In the genomic region with DNA sequence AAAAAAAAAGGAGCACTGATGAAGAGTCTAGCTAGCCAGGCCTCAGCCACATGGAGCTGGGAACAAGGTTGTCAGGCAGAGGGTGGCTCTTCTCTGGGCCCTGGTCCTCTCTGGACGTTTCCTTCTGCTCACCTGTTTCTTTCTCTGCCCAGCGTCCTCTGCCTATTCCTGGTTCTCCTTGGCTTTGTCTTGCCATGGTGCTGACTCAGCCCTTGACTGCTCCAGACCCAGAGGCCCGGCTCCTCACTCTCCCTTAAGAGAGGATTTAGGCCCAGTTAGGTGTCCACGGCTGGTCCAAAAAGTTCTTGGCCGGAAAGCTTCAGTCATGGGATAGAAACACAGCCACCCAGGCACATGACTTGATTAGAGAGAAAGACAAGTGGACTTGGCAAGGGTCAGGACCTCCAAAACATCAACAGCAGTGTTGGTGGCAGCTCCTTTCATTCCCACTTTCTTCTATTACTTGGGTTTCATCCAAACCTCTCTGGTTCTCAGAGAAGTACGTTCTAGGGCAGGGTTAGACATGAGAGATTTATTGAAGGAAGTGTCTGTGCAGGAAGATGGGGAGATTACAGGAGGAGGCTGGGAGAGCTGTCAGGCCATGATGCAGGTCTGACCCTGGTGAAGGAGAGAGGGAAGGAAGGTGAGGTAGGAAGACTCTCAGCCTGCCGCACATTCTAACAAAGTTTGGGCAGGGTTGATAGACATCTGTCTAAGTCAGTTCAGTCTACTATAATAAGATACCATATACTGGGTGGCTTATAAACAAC, we compare ENCODE assay signal across 22 cellular contexts. TPM values are rescaled to one million over a fixed set of nuclear protein-coding genes. Genes with fewer than 3 reads are reported as not detected.
A peak's percentile ranks its signal among the peaks of the same experiment; 100 is the strongest.
DNase-seq lines count a peak whose midpoint lies in the region; ATAC-seq, FAIRE-seq and TF ChIP-seq lines count a peak whose summit lies in the region.
"Had no signal": no experiment of that assay in that cellular context is flagged by ENCODE, and none has a peak within 500 bp of the region (broad histone marks: within the 10 kb centered on the region; RNA-seq: fewer than 3 reads in every experiment).

No MANE protein-coding gene starts in this region.

- FAIRE-seq in K562 (lab: Jason Lieb, UNC): peak; percentile 78
- FAIRE-seq: D721Med, RCC 7860 had no signal

- H3K9me1 ChIP-seq in K562 (ENCODE audit: control insufficient read depth, insufficient read depth, low read length): no peaks in the 10 kb centered on the region

- TF ChIP-seq CTCF in natural killer cell (IDR thresholded peaks at IDR 0.05) (no peak), K562 (IDR thresholded peaks at IDR 0.05 in 2 of 3, conservative IDR thresholded peaks at IDR 0.05 in 1 of 3; ENCODE audit: insufficient read depth in 2 of 3, low read depth in 1 of 3, low read length in 3 of 3) (no peak)

- POLR2A ChIA-PET in activated CD4-positive, alpha-beta T cell treated with anti-CD3 and anti-CD28 coated beads for 36 hours (lab: Charles Lee): no interaction called here
- POLR2A ChIA-PET in K562 (lab: Yijun Ruan, JAX): interaction anchor here (0.7 to 2.6 kb wide), 2 partner anchors 13 to 249 kb away, joined by 3 to 11 read pairs; no protein-coding TSS in a partner anchor

- H2AFZ ChIP-seq in K562 (ENCODE audit: low read depth, low read length): peak overlapping the region; percentile 83
- H2AFZ ChIP-seq: GM23248 had no signal

- H3K9me3 ChIP-seq in K562 (replicated peaks; ENCODE audit: control insufficient read depth, insufficient read depth, low read depth, low read length): no peaks in the 10 kb centered on the region
- H3K9me3 ChIP-seq: BE2C, MG63 had no signal

- no peaks in the 10 kb centered on the region for H3K9me3 Mint-ChIP-seq in activated CD4-positive, alpha-beta T cell treated with anti-CD3 and anti-CD28 coated beads for 36 hours (ENCODE audit: low read depth)
- H3K9me3 Mint-ChIP-seq in natural killer cell treated with Interleukin-12 subunit alpha and Interleukin-12 subunit beta and Interleukin-15 and Interleukin-18, amount 100 ng/mL, for 72 hours: peaks cover 3% of the 10 kb centered on the region
- peaks cover 2 to 3% of the 10 kb centered on the region in 2 donors for H3K9me3 Mint-ChIP-seq in natural killer cell
- H3K9me3 Mint-ChIP-seq: HFFc6 had no signal

- no peaks in the 10 kb centered on the region for H3K36me3 ChIP-seq in K562 (ENCODE audit: control insufficient read depth, insufficient read depth, low read length)
- H3K36me3 ChIP-seq: BE2C, MG63 had no signal

- no peak for TF ChIP-seq POLR2A in K562 (conservative IDR thresholded peaks at IDR 0.05)

- peak overlapping the region; percentile 52; the same call in 2 of the 3 replicates for H3K27ac ChIP-seq in K562 (ENCODE audit: extremely low read depth, low read depth, low read length)
- H3K27ac ChIP-seq: GM23248 had no signal

- TF ChIP-seq RAD21 in K562 (CRISPR knock-in tag; conservative IDR thresholded peaks at IDR 0.05 in 1 of 2, IDR thresholded peaks at IDR 0.05 in 1 of 2): no peak

- H3K4me3 Mint-ChIP-seq in activated CD4-positive, alpha-beta T cell treated with anti-CD3 and anti-CD28 coated beads for 36 hours: no peak overlapping the region
- H3K4me3 Mint-ChIP-seq in natural killer cell treated with Interleukin-12 subunit alpha and Interleukin-12 subunit beta and Interleukin-15 and Interleukin-18, amount 100 ng/mL, for 72 hours: peak overlapping the region; percentile 1
- no peak overlapping the region for H3K4me3 Mint-ChIP-seq in natural killer cell
- H3K4me3 Mint-ChIP-seq: HFFc6 had no signal

- WGBS in K562 (ENCODE audit: insufficient coverage, low coverage, missing lambda C conversion rate): 46% methylated on average over 5 of the region's 7 CpGs

- intact Hi-C loops in activated CD4-positive, alpha-beta T cell treated with anti-CD3 and anti-CD28 coated beads for 36 hours (cut with DNase I, micrococcal nuclease): no loop called here
- intact Hi-C loops in natural killer cell (cut with micrococcal nuclease) (no loop called here), K562 (cut with micrococcal nuclease) (no loop called here)

- H3K36me3 Mint-ChIP-seq in activated CD4-positive, alpha-beta T cell treated with anti-CD3 and anti-CD28 coated beads for 36 hours (ENCODE audit: low read depth): no peaks in the 10 kb centered on the region
- H3K36me3 Mint-ChIP-seq in natural killer cell treated with Interleukin-12 subunit alpha and Interleukin-12 subunit beta and Interleukin-15 and Interleukin-18, amount 100 ng/mL, for 72 hours: no peaks in the 10 kb centered on the region
- H3K36me3 Mint-ChIP-seq in natural killer cell: no peaks in the 10 kb centered on the region

- H3K27ac Mint-ChIP-seq in activated CD4-positive, alpha-beta T cell treated with anti-CD3 and anti-CD28 coated beads for 36 hours: peak overlapping the region; percentile 32
- peak overlapping the region in 1 of 2 donors; percentile 9 for H3K27ac Mint-ChIP-seq in natural killer cell treated with Interleukin-12 subunit alpha and Interleukin-12 subunit beta and Interleukin-15 and Interleukin-18, amount 100 ng/mL, for 72 hours
- H3K27ac Mint-ChIP-seq in natural killer cell: peak overlapping the region in 1 of 2 donors; percentile 22
- H3K27ac Mint-ChIP-seq: H9, HFFc6 had no signal

- H3K27me3 Mint-ChIP-seq in activated CD4-positive, alpha-beta T cell treated with anti-CD3 and anti-CD28 coated beads for 36 hours: no peaks in the 10 kb centered on the region
- no peaks in the 10 kb centered on the region for H3K27me3 Mint-ChIP-seq in natural killer cell treated with Interleukin-12 subunit alpha and Interleukin-12 subunit beta and Interleukin-15 and Interleukin-18, amount 100 ng/mL, for 72 hours
- H3K27me3 Mint-ChIP-seq in natural killer cell (ENCODE audit: low read depth in 2 of 2): no peaks in the 10 kb centered on the region

- peaks cover 50% of the 10 kb centered on the region for H3K4me1 Mint-ChIP-seq in activated CD4-positive, alpha-beta T cell treated with anti-CD3 and anti-CD28 coated beads for 36 hours
- H3K4me1 Mint-ChIP-seq in natural killer cell treated with Interleukin-12 subunit alpha and Interleukin-12 subunit beta and Interleukin-15 and Interleukin-18, amount 100 ng/mL, for 72 hours (ENCODE audit: low read depth in 2 of 2): peaks cover 50 to 75% of the 10 kb centered on the region in 2 donors
- peaks cover 60 to 72% of the 10 kb centered on the region in 2 donors for H3K4me1 Mint-ChIP-seq in natural killer cell
- H3K4me1 Mint-ChIP-seq: H9 had no signal

- in situ Hi-C loops in K562 (cut with MboI): no loop called here

- no peaks in the 10 kb centered on the region for H3K79me2 ChIP-seq in K562 (ENCODE audit: control insufficient read depth, insufficient read depth, low read length)

- BruUV-seq in K562 (replicated peaks; lab: Mats Ljungman, UMichigan): no TSS peak

- peaks cover 23 to 29% of the 10 kb centered on the region in 2 experiments; a peak in 4 of 5 replicates for H3K4me1 ChIP-seq in K562 (replicated peaks in 1 of 2; ENCODE audit: control insufficient read depth in 2 of 2, insufficient read depth in 2 of 2, low read length in 2 of 2)
- H3K4me1 ChIP-seq: BE2C had no signal

- peak overlapping the region in 1 of 2 experiments; percentile 69; a peak in 1 of 4 replicates for H3K9ac ChIP-seq in K562 (ENCODE audit: insufficient read depth in 1 of 2, low read depth in 2 of 2, low read length in 2 of 2)
- H3K9ac ChIP-seq: GM23248 had no signal

- H3K4me3 ChIP-seq in K562: no peak overlapping the region
- H3K4me3 ChIP-seq: GM23248, MG63 had no signal

- CTCF ChIA-PET in activated CD4-positive, alpha-beta T cell treated with anti-CD3 and anti-CD28 coated beads for 36 hours (lab: Charles Lee): interaction anchor here (0.7 to 2.5 kb wide), 4 partner anchors 10 to 463 kb away, joined by 3 to 13 read pairs (median 4); partner anchors contain the start of gene ATG16L1
- CTCF ChIA-PET in K562 (lab: Yijun Ruan, JAX; ENCODE audit: low intra/inter-chr PET ratio): no interaction called here

- no peak for TF ChIP-seq EP300 in K562 (IDR thresholded peaks at IDR 0.05; ENCODE audit: low read length)

- H3K27me3 ChIP-seq in K562 (ENCODE audit: control insufficient read depth in 2 of 2, insufficient read depth in 2 of 2, low read length in 2 of 2): no peaks in the 10 kb centered on the region
- H3K27me3 ChIP-seq: BE2C, MG63 had no signal

- no peaks in the 10 kb centered on the region for H4K20me1 ChIP-seq in K562 (replicated peaks; ENCODE audit: control insufficient read depth, insufficient read depth, low read length)

- no peak overlapping the region for H3K4me2 ChIP-seq in K562 (ENCODE audit: insufficient read depth, low read length)

- no peak for ATAC-seq in activated CD4-positive, alpha-beta T cell treated with anti-CD3 and anti-CD28 coated beads for 36 hours
- ATAC-seq in natural killer cell treated with Interleukin-12 subunit alpha and Interleukin-12 subunit beta and Interleukin-15 and Interleukin-18, amount 100 ng/mL, for 72 hours: no peak
- ATAC-seq in natural killer cell: no peak
- peak; percentile 61 for ATAC-seq in K562

- DNase-seq in activated CD4-positive, alpha-beta T cell treated with anti-CD3 and anti-CD28 coated beads for 36 hours: no peak
- no peak for DNase-seq in activated CD4-positive, alpha-beta T cell treated with anti-CD3 and anti-CD28 coated beads, Interleukin-2, amount 50 U/mL, for 1 hour
- DNase-seq in natural killer cell treated with Interleukin-12 subunit alpha and Interleukin-12 subunit beta and Interleukin-15 and Interleukin-18, amount 100 ng/mL, for 72 hours (ENCODE audit: low spot score): no peak
- DNase-seq in natural killer cell (no peak), K562 (ENCODE audit: extremely low read depth in 1 of 4, low spot score in 3 of 4) (no peak), MV-4-11 (lab: John Stamatoyannopoulos, UW) (no peak)
- no peak for DNase-seq in stimulated activated naive CD4-positive, alpha-beta T cell treated with Interleukin-2 at 50 U/mL for 16 hours (lab: John Stamatoyannopoulos, UW)
- DNase-seq: 8988T, ACHN, BE2C, GM23248, H9, HFFc6, KG1, MG63, NCI-H2029, NCI-H446, NCI-H524 treated with DMSO at 0.1 percent for 48 hours, NCI-H774, SIG-M5 had no signal

RNA-seq across cellular contexts. Expression of gene ATG16L1, which starts 14.5 kb away (rescaled TPM):
- total RNA-seq in activated CD4-positive, alpha-beta T cell treated with anti-CD3 and anti-CD28 coated beads for 36 hours: 10 to 100 TPM; 23.0 to 24.6 TPM
- 10 to 100 TPM; 39.5 to 78.6 TPM for total RNA-seq in natural killer cell treated with Interleukin-12 subunit alpha and Interleukin-12 subunit beta and Interleukin-15 and Interleukin-18, amount 100 ng/mL, for 72 hours
- total RNA-seq in natural killer cell (100 to 1,000 TPM; 106 to 142 (median 117) TPM), K562 (2014; rRNA removed) (21.2 and 26.9 TPM in 2 replicates), K562 (2014; rRNA removed; fragmentation: Illumina TruSeq; extraction: Trizol) (15.3 and 16.4 TPM in 2 replicates), K562 (2015; rRNA removed; fragmentation: Illumina TruSeq; extraction: Trizol) (17.2 and 18.8 TPM in 2 replicates), K562 (2021) (18.8 and 21.1 TPM in 2 replicates)
- 70.8 and 90.9 TPM in 2 replicates for total RNA-seq in K562 (2011; cell fraction: chromatin; rRNA removed; ENCODE audit: low replicate concordance)
- 37.9 and 38.0 TPM in 2 replicates for total RNA-seq in K562 (2011; cell fraction: nucleolus; rRNA removed)
- total RNA-seq in K562 (2011; cell fraction: nucleoplasm; rRNA removed): 41.7 and 49.2 TPM in 2 replicates
- polyA plus RNA-seq in K562 (2011; rRNA removed) (20.7 and 21.2 TPM in 2 replicates), K562 (2014; fragmentation: Illumina TruSeq; extraction: Trizol) (11.6 and 13.0 TPM in 2 replicates), K562 (2014; fragmentation: Nextera tagmentation; extraction: Ambion mirVana) (1 to 10 TPM; 6.4 to 7.0 TPM), K562 (2014; rRNA removed) (17.2 and 21.3 TPM in 2 replicates)
- polyA plus RNA-seq in K562 (2011; cell fraction: cytosol; rRNA removed): 11.5 and 12.7 TPM in 2 replicates
- polyA plus RNA-seq in K562 (2011; cell fraction: nucleus; rRNA removed): 72.0 and 76.5 TPM in 2 replicates
- polyA plus RNA-seq in K562 (2012): 8.2 and 8.9 TPM in 2 replicates
- 34.9 and 41.6 TPM in 2 replicates for polyA minus RNA-seq in K562 (2011; rRNA and poly(A)+ RNA removed)
- polyA minus RNA-seq in K562 (2011; cell fraction: cytosol; rRNA and poly(A)+ RNA removed): 8.5 and 8.8 TPM in 2 replicates
- polyA minus RNA-seq in K562 (2011; cell fraction: nucleus; rRNA and poly(A)+ RNA removed): 37.4 and 52.9 TPM in 2 replicates
